ENCODE assay signal across 12 cellular contexts in genomic region chr2:134124047-134124753, GRCh38.
DNase-seq lines count a peak whose midpoint lies in the region; ATAC-seq and TF ChIP-seq lines count a peak whose summit lies in the region.
"Had no signal": no experiment of that assay in that cellular context is flagged by ENCODE, and none has a peak within 500 bp of the region (broad histone marks: within the 10 kb centered on the region; RNA-seq: fewer than 3 reads in every experiment).

No MANE protein-coding gene starts in this region.

- H3K36me3 ChIP-seq in muscle layer of duodenum (ENCODE audit: control insufficient read depth in 1 of 2, insufficient read depth in 2 of 2, low read length in 2 of 2) (no peaks in the 10 kb centered on the region), psoas muscle (ENCODE audit: insufficient read depth in 1 of 2, low read depth in 1 of 2) (no peaks in the 10 kb centered on the region)
- H3K36me3 ChIP-seq: breast epithelium, HAP-1 had no signal

- H3K4me3 ChIP-seq in muscle layer of duodenum (ENCODE audit: low read depth in 1 of 2, low read length in 2 of 2) (peak overlapping the region in 1 of 2 donors; percentile 5), psoas muscle (no peak overlapping the region)
- H3K4me3 ChIP-seq: breast epithelium, HAP-1 had no signal

- H3K4me1 ChIP-seq in muscle layer of duodenum (ENCODE audit: control insufficient read depth in 1 of 2, insufficient read depth in 2 of 2, low read length in 2 of 2) = peaks cover 6 to 30% of the 10 kb centered on the region in 2 donors
- peaks cover 11% of the 10 kb centered on the region for H3K4me1 ChIP-seq in psoas muscle
- H3K4me1 ChIP-seq: breast epithelium had no signal

- intact Hi-C loops in psoas muscle (cut with DNase I) = loop anchor here in 1 of 2 donors (10.0 kb wide), 1 partner anchor 51 kb away; no protein-coding TSS in a partner anchor

- H3K27ac ChIP-seq in muscle layer of duodenum (ENCODE audit: low read length) = peak overlapping the region; percentile 34
- H3K27ac ChIP-seq in psoas muscle = no peak overlapping the region
- H3K27ac ChIP-seq: breast epithelium had no signal

- H3K9me3 ChIP-seq in muscle layer of duodenum (ENCODE audit: control insufficient read depth in 1 of 2, low read length in 2 of 2) (no peaks in the 10 kb centered on the region), psoas muscle (no peaks in the 10 kb centered on the region)
- H3K9me3 ChIP-seq: breast epithelium, HAP-1 had no signal

- H3K27me3 ChIP-seq in muscle layer of duodenum (ENCODE audit: low read depth, low read length) (no peaks in the 10 kb centered on the region), psoas muscle (ENCODE audit: insufficient read depth in 3 of 3, low read length in 2 of 3) (peaks cover 0 to 5% (median 2%) of the 10 kb centered on the region in 3 donors)
- H3K27me3 ChIP-seq: breast epithelium had no signal

- 39 to 60% (median 55%) methylated on average over 3 of the region's 3 CpGs for WGBS in psoas muscle, 3 donors

- no peak for TF ChIP-seq CTCF in psoas muscle (IDR thresholded peaks at IDR 0.05)

- DNase-seq in DMS 273 (lab: John Stamatoyannopoulos, UW; ENCODE audit: unreplicated experiment) (peak; percentile 89), NCI-H1092 treated with DMSO at 0.1 percent for 48 hours (lab: John Stamatoyannopoulos, UW) (peak; percentile 36), SK-N-DZ (ENCODE audit: low spot score) (peak; percentile 53), amygdala (lab: John Stamatoyannopoulos, UW) (no peak), psoas muscle (no peak), C1 segment of cervical spinal cord (lab: John Stamatoyannopoulos, UW) (no peak)
- DNase-seq: NCI-H226, retina had no signal

- ATAC-seq in psoas muscle = no peak
- no peak for ATAC-seq in GM21786 (IDR thresholded peaks at IDR 0.05; ENCODE audit: unreplicated experiment)

Comparison
In these comparisons a context has a peak if more than half of its experiments do, and no peak if none do; other contexts are left out.
1. DNase-seq: peak in DMS 273 (single experiment), NCI-H1092 treated with DMSO at 0.1 percent for 48 hours (single experiment) and SK-N-DZ (single experiment); none in amygdala (0 of 56), psoas muscle (0 of 2) and C1 segment of cervical spinal cord (0 of 14).